In genomic region chr20:36463212-36464061, GRCh38 we compare ENCODE assay signal across 10 cellular contexts.
DNase-seq lines count a peak whose midpoint lies in the region; ATAC-seq, FAIRE-seq and TF ChIP-seq lines count a peak whose summit lies in the region.
"Had no signal": no experiment of that assay in that cellular context is flagged by ENCODE, and none has a peak within 500 bp of the region (broad histone marks: within the 10 kb centered on the region; RNA-seq: fewer than 3 reads in every experiment).

No MANE protein-coding gene starts in this region.

- H3K9me3 ChIP-seq in esophagus squamous epithelium (no peaks in the 10 kb centered on the region), psoas muscle (no peaks in the 10 kb centered on the region)

- FAIRE-seq in D721Med (lab: Jason Lieb, UNC): no peak
- FAIRE-seq: H54 had no signal

- POLR2A ChIA-PET in RWPE1 (lab: Yijun Ruan, JAX; ENCODE audit: low non-redundant PET): no interaction called here

- no peak for TF ChIP-seq CTCF in RWPE1 (conservative IDR thresholded peaks at IDR 0.05; ENCODE audit: low read depth)
- no peak for TF ChIP-seq CTCF in esophagus squamous epithelium (IDR thresholded peaks at IDR 0.05)
- no peak for TF ChIP-seq CTCF in psoas muscle (IDR thresholded peaks at IDR 0.05)
- TF ChIP-seq CTCF in D721Med (IDR thresholded peaks at IDR 0.05; ENCODE audit: insufficient read depth, missing control alignments): no peak

- WGBS in esophagus squamous epithelium, 2 donors: 26 to 30% methylated on average over 7 of the region's 10 CpGs
- 8 to 15% (median 14%) methylated on average over 10 of the region's 10 CpGs for WGBS in psoas muscle, 3 donors

- no peak for TF ChIP-seq POLR2A in esophagus squamous epithelium (IDR thresholded peaks at IDR 0.05)

- no peaks in the 10 kb centered on the region for H3K27me3 ChIP-seq in esophagus squamous epithelium
- no peaks in the 10 kb centered on the region for H3K27me3 ChIP-seq in psoas muscle (ENCODE audit: insufficient read depth in 3 of 3, low read length in 2 of 3)

- peak in 2 of 4 donors; percentile 13 for ATAC-seq in psoas muscle

- DNase-seq in G401 (ENCODE audit: low spot score): peak; percentile 23
- no peak for DNase-seq in RWPE1 (ENCODE audit: low spot score)
- DNase-seq in esophagus squamous epithelium (lab: John Stamatoyannopoulos, UW): no peak
- no peak for DNase-seq in psoas muscle
- no peak for DNase-seq in OCI-M2 (lab: John Stamatoyannopoulos, UW; ENCODE audit: unreplicated experiment)
- DNase-seq in LoVo (ENCODE audit: low spot score): no peak
- DNase-seq in NOMO-1 treated with dmso at 0.1 percent for 144 hours (lab: John Stamatoyannopoulos, UW; ENCODE audit: unreplicated experiment): no peak
- no peak for DNase-seq in D721Med (ENCODE audit: insufficient read length, low spot score)
- DNase-seq: activated CD8-positive, alpha-beta memory T cell treated with anti-CD3 and anti-CD28 coated beads, Interleukin-2, amount 50 U/mL, for 4 hours had no signal

- H3K36me3 ChIP-seq in esophagus squamous epithelium: no peaks in the 10 kb centered on the region
- peaks cover 0 to 11% of the 10 kb centered on the region in 2 donors for H3K36me3 ChIP-seq in psoas muscle (ENCODE audit: insufficient read depth in 1 of 2, low read depth in 1 of 2)

- H3K4me3 ChIP-seq in esophagus squamous epithelium (peak overlapping the region; percentile 58 to 87 (median 74)), psoas muscle (peak overlapping the region; percentile 99)

- peak overlapping the region; percentile 91 for H3K27ac ChIP-seq in RWPE1
- H3K27ac ChIP-seq in esophagus squamous epithelium: peak overlapping the region; percentile 94 to 99 (median 95)
- H3K27ac ChIP-seq in psoas muscle: peak overlapping the region; percentile 100

- in situ Hi-C loops in G401 (cut with HindIII; ENCODE audit: low sequenced_read_pairs): no loop called here

- H3K4me1 ChIP-seq in esophagus squamous epithelium (peaks cover 64 to 76% (median 66%) of the 10 kb centered on the region in 3 donors), psoas muscle (peaks cover 59% of the 10 kb centered on the region)

- intact Hi-C loops in esophagus squamous epithelium (cut with DNase I) (loop anchor here (10.0 kb wide), 1 partner anchor 81 kb away; the partner anchor contains the start of gene MYL9), psoas muscle (cut with DNase I) (loop anchor here (2.0 to 10.0 kb wide), 2 partner anchors 19 to 141 kb away; partner anchors contain the start of gene RAB5IF (in 1 of the 2))

- CTCF ChIA-PET in RWPE1 (lab: Yijun Ruan, JAX): interaction anchor here (0.6 to 1.2 kb wide), 3 partner anchors 12 to 264 kb away, joined by 3 to 7 read pairs (median 3); no protein-coding TSS in a partner anchor
